In genomic region chr4:148503681-148504080, GRCh38 we compare ENCODE assay signal across 6 cellular contexts.
"Had no signal": no experiment of that assay in that cellular context is flagged by ENCODE, and none has a peak within 500 bp of the region (broad histone marks: within the 10 kb centered on the region; RNA-seq: fewer than 3 reads in every experiment).

No MANE protein-coding gene starts in this region.

- ATAC-seq: GM23338, K562 had no signal

- H3K4me3 ChIP-seq: GM23338, K562 had no signal

- H2AFZ ChIP-seq: GM23338 had no signal

- DNase-seq: H9, HCEC 1CT, IMR-90, KG1 had no signal

- H3K4me2 ChIP-seq: GM23338 had no signal
